In the genomic region with DNA sequence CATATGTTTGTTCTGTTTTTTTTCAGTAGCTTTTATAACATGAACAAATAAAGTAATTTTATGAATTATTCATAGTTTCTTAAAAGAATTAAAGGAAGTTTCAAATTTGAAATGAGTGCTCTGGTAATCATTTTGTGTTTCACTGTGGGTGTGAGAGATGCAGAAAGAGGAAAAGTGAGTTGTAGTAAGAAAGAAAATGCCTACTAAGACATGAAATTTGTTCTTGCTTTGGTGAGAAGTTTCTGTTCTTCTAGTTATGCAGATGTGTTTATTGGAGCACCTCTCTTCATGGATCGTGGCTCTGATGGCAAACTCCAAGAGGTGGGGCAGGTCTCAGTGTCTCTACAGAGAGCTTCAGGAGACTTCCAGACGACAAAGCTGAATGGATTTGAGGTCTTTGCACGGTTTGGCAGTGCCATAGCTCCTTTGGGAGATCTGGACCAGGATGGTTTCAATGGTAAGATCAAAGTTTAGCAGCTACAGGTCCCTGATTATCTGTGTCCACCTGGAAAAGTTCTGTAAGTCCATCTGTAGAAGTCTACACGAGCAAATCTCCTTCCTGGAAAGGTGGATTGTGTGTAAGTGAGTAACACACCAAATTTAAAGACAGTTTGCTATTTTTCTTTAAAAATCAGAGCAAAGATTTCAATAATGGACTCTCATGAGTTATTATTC, we compare ENCODE assay signal across 1 cellular context.
TF ChIP-seq lines count a peak whose summit lies in the region.

No MANE protein-coding gene starts in this region.

TF ChIP-seq in HCT116, 20 proteins besides CTCF, POLR2A, EP300 and RAD21 (continued from another document):
- TF ChIP-seq ELF1 (IDR thresholded peaks at IDR 0.05; ENCODE audit: borderline replicate concordance, low read depth), result no peak
- no peak for TF ChIP-seq TCF7L2 (IDR thresholded peaks at IDR 0.05; ENCODE audit: borderline replicate concordance, extremely low read depth, insufficient read depth, insufficient read length)
